17 cellular contexts compared by ENCODE assay signal in genomic region chr6:149087898-149088297, GRCh38.
"Had no signal": no experiment of that assay in that cellular context is flagged by ENCODE, and none has a peak within 500 bp of the region (broad histone marks: within the 10 kb centered on the region; RNA-seq: fewer than 3 reads in every experiment).

No MANE protein-coding gene starts in this region.

- H3K36me3 Mint-ChIP-seq: naive B cell had no signal

- H3K4me3 ChIP-seq: coronary artery, heart left ventricle, psoas muscle, sigmoid colon, skin epidermis, upper lobe of left lung had no signal

- H3K9me3 Mint-ChIP-seq: endodermal cell, naive B cell had no signal

- DNase-seq: effector CD4-positive, alpha-beta T cell; endodermal cell; heart left ventricle; hippocampal formation; left colon; mesendoderm; naive B cell; psoas muscle; sigmoid colon; stimulated activated CD4-positive, alpha-beta T cell treated with anti-CD3 and anti-CD28 coated beads, Interleukin-2, amount 100 ng/mL, for 24 hours; stimulated activated CD4-positive, alpha-beta T cell treated with anti-CD3 and anti-CD28 coated beads, Interleukin-4, amount 100 ng/mL, for 4 hours; stimulated activated naive CD4-positive, alpha-beta T cell treated with Interleukin-2 at 50 U/mL for 16 hours; upper lobe of left lung had no signal

- H3K4me1 Mint-ChIP-seq: endodermal cell, naive B cell had no signal

- FAIRE-seq: endothelial cell of umbilical vein, frontal cortex had no signal

- H3K4me3 Mint-ChIP-seq: endodermal cell, naive B cell had no signal

- H3K27ac Mint-ChIP-seq: endodermal cell had no signal

- ATAC-seq: heart left ventricle, left colon, psoas muscle had no signal
